10 cellular contexts compared by ENCODE assay signal in the genomic region with DNA sequence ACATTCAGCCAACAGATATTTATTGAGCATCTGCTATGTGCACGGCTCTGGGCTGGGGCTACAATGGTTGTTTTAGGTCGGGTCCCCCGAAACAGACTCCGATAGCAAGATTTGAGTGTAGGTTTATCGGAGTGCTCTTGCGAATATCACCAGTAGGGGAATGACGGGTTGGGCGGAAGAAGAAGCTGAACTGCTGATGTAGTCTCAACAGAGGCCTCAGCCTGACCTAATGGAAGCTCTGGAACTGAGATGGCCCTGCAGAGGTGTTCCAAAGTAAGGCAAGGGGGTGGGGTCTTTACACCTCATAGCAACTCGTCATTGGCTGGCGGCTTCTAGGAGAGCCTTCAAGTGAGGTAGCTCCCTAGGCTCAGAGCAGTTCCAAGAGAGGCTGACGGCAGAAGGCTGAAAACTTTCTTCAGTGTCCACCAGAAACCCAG. TPM values are rescaled to one million over a fixed set of nuclear protein-coding genes. Genes with fewer than 3 reads are reported as not detected.
DNase-seq lines count a peak whose midpoint lies in the region; ATAC-seq and TF ChIP-seq lines count a peak whose summit lies in the region.
"Had no signal": no experiment of that assay in that cellular context is flagged by ENCODE, and none has a peak within 500 bp of the region (broad histone marks: within the 10 kb centered on the region; RNA-seq: fewer than 3 reads in every experiment).

No MANE protein-coding gene starts in this region.

- no peak overlapping the region for H3K9ac ChIP-seq in MM.1S (ENCODE audit: low read length)
- no peak overlapping the region for H3K9ac ChIP-seq in neural cell (ENCODE audit: low read length)

- H3K36me3 ChIP-seq in MM.1S (replicated peaks; ENCODE audit: insufficient read depth, low read length) (no peaks in the 10 kb centered on the region), neural cell (ENCODE audit: insufficient read depth, low read length) (no peaks in the 10 kb centered on the region)
- no peaks in the 10 kb centered on the region for H3K36me3 ChIP-seq in effector memory CD4-positive, alpha-beta T cell (ENCODE audit: control insufficient read depth, insufficient read depth, low read length)

- H3K27me3 ChIP-seq in MM.1S (replicated peaks; ENCODE audit: insufficient read depth, low read length) (0 out of 2 replicates have a peak, but pooled peaks cover 4% of the 10 kb centered on the region), neural cell (ENCODE audit: insufficient read depth, low read depth, low read length) (peaks cover 20% of the 10 kb centered on the region)
- H3K27me3 ChIP-seq in effector memory CD4-positive, alpha-beta T cell (replicated peaks; ENCODE audit: control insufficient read depth, insufficient read depth, low read length, poor library complexity, severe bottlenecking) = peaks cover 4% of the 10 kb centered on the region

- H2AFZ ChIP-seq in MM.1S (ENCODE audit: low read length) (0 out of 2 replicates have a peak overlapping the region, but pooled peaks have one; percentile 45), neural cell (ENCODE audit: low read depth, low read length) (no peak overlapping the region)

- H3K4me2 ChIP-seq in MM.1S (ENCODE audit: low read depth, low read length) = 0 out of 2 replicates have a peak overlapping the region, but pooled peaks have one; percentile 70
- H3K4me2 ChIP-seq in neural cell (ENCODE audit: low read length) = no peak overlapping the region

- TF ChIP-seq RAD21 in neural cell (conservative IDR thresholded peaks at IDR 0.05) = no peak

- H4K20me1 ChIP-seq in MM.1S (ENCODE audit: insufficient read depth, low read length) = no peaks in the 10 kb centered on the region
- H4K20me1 ChIP-seq in neural cell (ENCODE audit: insufficient read depth) = no peaks in the 10 kb centered on the region

- TF ChIP-seq EP300 in neural cell (conservative IDR thresholded peaks at IDR 0.05; ENCODE audit: poor library complexity, severe bottlenecking) = no peak

- H3K4me3 ChIP-seq in MM.1S (ENCODE audit: low read length) (no peak overlapping the region), neural cell (ENCODE audit: low read length) (peak overlapping the region; percentile 66)
- peak overlapping the region; percentile 59 for H3K4me3 ChIP-seq in effector memory CD4-positive, alpha-beta T cell (ENCODE audit: insufficient read depth, low read depth, low read length, poor library complexity, severe bottlenecking)

- H3K79me2 ChIP-seq in MM.1S (ENCODE audit: low read length) (no peaks in the 10 kb centered on the region), neural cell (replicated peaks; ENCODE audit: insufficient read depth, low read length) (no peaks in the 10 kb centered on the region)

- TF ChIP-seq CTCF in MM.1S (IDR thresholded peaks at IDR 0.05; ENCODE audit: low read length) (no peak), neural cell (IDR thresholded peaks at IDR 0.05; ENCODE audit: poor library complexity, severe bottlenecking) (no peak)

- H3K9me3 ChIP-seq in MM.1S (replicated peaks; ENCODE audit: insufficient read depth, low read length) (no peaks in the 10 kb centered on the region), neural cell (ENCODE audit: low read length) (no peaks in the 10 kb centered on the region)
- H3K9me3 ChIP-seq in effector memory CD4-positive, alpha-beta T cell (ENCODE audit: control insufficient read depth, low read length) = no peaks in the 10 kb centered on the region

- H3K9me2 ChIP-seq in MM.1S (replicated peaks; ENCODE audit: insufficient read depth, low read length) (no peaks in the 10 kb centered on the region), neural cell (ENCODE audit: insufficient read depth, low read length) (no peaks in the 10 kb centered on the region)

- ATAC-seq in GM21529 (IDR thresholded peaks at IDR 0.05; ENCODE audit: unreplicated experiment) (no peak), HG03039 (IDR thresholded peaks at IDR 0.05; ENCODE audit: unreplicated experiment) (no peak)

- H3K4me1 ChIP-seq in MM.1S (ENCODE audit: low read length) = no peaks in the 10 kb centered on the region
- peaks cover 3% of the 10 kb centered on the region for H3K4me1 ChIP-seq in effector memory CD4-positive, alpha-beta T cell (ENCODE audit: control insufficient read depth, insufficient read depth, low read length, poor library complexity, severe bottlenecking)

- DNase-seq in DMS 273 (lab: John Stamatoyannopoulos, UW; ENCODE audit: unreplicated experiment) = peak; percentile 30
- no peak for DNase-seq in DMS 273 treated with DMSO at 0.1 percent for 48 hours (lab: John Stamatoyannopoulos, UW)
- DNase-seq in MM.1S = no peak
- DNase-seq in effector memory CD4-positive, alpha-beta T cell = no peak
- no peak for DNase-seq in kidney tubule cell (ENCODE audit: low spot score)
- DNase-seq: Karpas-422 had no signal

- H3K27ac ChIP-seq in MM.1S (ENCODE audit: low read length) (no peak overlapping the region), neural cell (ENCODE audit: low read length) (no peak overlapping the region)
- H3K27ac ChIP-seq in effector memory CD4-positive, alpha-beta T cell (ENCODE audit: insufficient read depth, low read length, poor library complexity, severe bottlenecking) = no peak overlapping the region
- H3K27ac ChIP-seq: 22Rv1 had no signal

- H3F3A ChIP-seq in MM.1S (ENCODE audit: insufficient read depth, low read length) (no peaks in the 10 kb centered on the region), neural cell (ENCODE audit: insufficient read depth, low read length, poor library complexity, severe bottlenecking) (no peaks in the 10 kb centered on the region)

TF ChIP-seq in neural cell, 6 proteins besides CTCF, POLR2A, EP300 and RAD21:
- no peak for TF ChIP-seq TAF1 (IDR thresholded peaks at IDR 0.05; ENCODE audit: low read depth)
- TF ChIP-seq, protein P1, sequence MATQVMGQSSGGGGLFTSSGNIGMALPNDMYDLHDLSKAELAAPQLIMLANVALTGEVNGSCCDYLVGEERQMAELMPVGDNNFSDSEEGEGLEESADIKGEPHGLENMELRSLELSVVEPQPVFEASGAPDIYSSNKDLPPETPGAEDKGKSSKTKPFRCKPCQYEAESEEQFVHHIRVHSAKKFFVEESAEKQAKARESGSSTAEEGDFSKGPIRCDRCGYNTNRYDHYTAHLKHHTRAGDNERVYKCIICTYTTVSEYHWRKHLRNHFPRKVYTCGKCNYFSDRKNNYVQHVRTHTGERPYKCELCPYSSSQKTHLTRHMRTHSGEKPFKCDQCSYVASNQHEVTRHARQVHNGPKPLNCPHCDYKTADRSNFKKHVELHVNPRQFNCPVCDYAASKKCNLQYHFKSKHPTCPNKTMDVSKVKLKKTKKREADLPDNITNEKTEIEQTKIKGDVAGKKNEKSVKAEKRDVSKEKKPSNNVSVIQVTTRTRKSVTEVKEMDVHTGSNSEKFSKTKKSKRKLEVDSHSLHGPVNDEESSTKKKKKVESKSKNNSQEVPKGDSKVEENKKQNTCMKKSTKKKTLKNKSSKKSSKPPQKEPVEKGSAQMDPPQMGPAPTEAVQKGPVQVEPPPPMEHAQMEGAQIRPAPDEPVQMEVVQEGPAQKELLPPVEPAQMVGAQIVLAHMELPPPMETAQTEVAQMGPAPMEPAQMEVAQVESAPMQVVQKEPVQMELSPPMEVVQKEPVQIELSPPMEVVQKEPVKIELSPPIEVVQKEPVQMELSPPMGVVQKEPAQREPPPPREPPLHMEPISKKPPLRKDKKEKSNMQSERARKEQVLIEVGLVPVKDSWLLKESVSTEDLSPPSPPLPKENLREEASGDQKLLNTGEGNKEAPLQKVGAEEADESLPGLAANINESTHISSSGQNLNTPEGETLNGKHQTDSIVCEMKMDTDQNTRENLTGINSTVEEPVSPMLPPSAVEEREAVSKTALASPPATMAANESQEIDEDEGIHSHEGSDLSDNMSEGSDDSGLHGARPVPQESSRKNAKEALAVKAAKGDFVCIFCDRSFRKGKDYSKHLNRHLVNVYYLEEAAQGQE (IDR thresholded peaks at IDR 0.05; ENCODE audit: borderline replicate concordance) = no peak
- TF ChIP-seq POLR2AphosphoS5 (IDR thresholded peaks at IDR 0.05) = no peak
- no peak for TF ChIP-seq EZH2 (IDR thresholded peaks at IDR 0.05; ENCODE audit: borderline replicate concordance, insufficient read depth, low read length, poor library complexity, severe bottlenecking)
- TF ChIP-seq MXI1 (conservative IDR thresholded peaks at IDR 0.05; ENCODE audit: poor library complexity, severe bottlenecking) = no peak
- TF ChIP-seq SMC3 (conservative IDR thresholded peaks at IDR 0.05; ENCODE audit: poor library complexity) = no peak

RNA-seq across cellular contexts. Expression of a gene that starts 1.1 kb away (rescaled TPM):
- 22.0 and 24.4 TPM in 2 replicates for polyA plus RNA-seq in neural cell
- 28.5 and 30.2 TPM in 2 replicates for polyA minus RNA-seq in neural cell

RNA-seq across cellular contexts. Expression of a gene that starts 50.2 kb away (rescaled TPM):
- polyA plus RNA-seq in neural cell = 0.81 and 5.8 TPM in 2 replicates
- 1.5 and 2.2 TPM in 2 replicates for polyA minus RNA-seq in neural cell

RNA-seq across cellular contexts. Expression of a gene that starts 50.9 kb away (rescaled TPM):
- 217 and 225 TPM in 2 replicates for polyA plus RNA-seq in neural cell
- polyA minus RNA-seq in neural cell = 84.2 and 96.2 TPM in 2 replicates
